ENCODE assay signal across 2 cellular contexts in the genomic region with DNA sequence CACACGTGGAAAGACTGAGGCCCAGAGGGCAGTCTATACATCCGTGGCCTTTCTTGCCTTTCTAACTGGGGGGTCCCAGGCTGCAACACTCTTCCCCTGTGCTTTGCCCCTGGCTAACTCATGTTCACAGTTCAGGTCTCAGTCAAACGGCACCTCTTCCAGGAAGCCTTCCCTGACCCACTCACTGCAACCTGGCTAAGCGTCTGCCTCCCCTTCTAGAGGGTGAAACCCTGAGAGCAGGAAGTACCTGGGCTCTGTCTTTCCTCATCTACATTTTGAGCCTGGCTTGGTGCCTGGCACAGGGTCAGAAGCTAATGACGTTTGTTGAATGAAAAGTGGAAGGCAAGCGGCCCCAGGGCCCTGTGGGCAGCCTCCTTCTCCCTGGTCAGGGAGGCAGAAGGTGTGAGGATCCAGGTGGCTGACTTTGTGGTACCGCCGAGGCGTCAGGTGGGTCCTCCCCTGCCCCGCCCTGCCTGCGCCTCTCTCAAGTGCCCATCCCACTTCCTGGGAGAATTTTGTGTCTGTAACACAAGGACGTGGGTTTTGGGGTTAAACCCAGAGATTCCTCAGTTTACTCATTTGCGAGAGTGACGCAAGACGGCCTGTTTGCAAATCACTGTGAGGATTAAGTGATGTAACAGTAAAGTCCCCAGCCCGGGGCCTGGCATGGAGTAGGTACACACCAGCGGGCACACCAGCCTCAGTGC.
TF ChIP-seq lines count a peak whose summit lies in the region.

No MANE protein-coding gene starts in this region.

TF ChIP-seq in IMR-90, 13 proteins besides CTCF, POLR2A, EP300 and RAD21:
- TF ChIP-seq RFX5 (IDR thresholded peaks at IDR 0.05; ENCODE audit: low read depth, low read length) (no peak), MAZ (IDR thresholded peaks at IDR 0.05; ENCODE audit: borderline replicate concordance, low read depth, low read length) (no peak), CEBPB (IDR thresholded peaks at IDR 0.05; ENCODE audit: low read depth, low read length) (peak; percentile 42), NFE2L2 (IDR thresholded peaks at IDR 0.05; ENCODE audit: low read depth, low read length) (no peak), SMC3 (IDR thresholded peaks at IDR 0.05; ENCODE audit: low read depth, low read length) (no peak), RCOR1 (IDR thresholded peaks at IDR 0.05; ENCODE audit: insufficient replicate concordance, low read length) (no peak)
- TF ChIP-seq, protein P1, sequence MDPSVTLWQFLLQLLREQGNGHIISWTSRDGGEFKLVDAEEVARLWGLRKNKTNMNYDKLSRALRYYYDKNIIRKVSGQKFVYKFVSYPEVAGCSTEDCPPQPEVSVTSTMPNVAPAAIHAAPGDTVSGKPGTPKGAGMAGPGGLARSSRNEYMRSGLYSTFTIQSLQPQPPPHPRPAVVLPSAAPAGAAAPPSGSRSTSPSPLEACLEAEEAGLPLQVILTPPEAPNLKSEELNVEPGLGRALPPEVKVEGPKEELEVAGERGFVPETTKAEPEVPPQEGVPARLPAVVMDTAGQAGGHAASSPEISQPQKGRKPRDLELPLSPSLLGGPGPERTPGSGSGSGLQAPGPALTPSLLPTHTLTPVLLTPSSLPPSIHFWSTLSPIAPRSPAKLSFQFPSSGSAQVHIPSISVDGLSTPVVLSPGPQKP (IDR thresholded peaks at IDR 0.05; ENCODE audit: borderline replicate concordance, low read depth, low read length): no peak

TF ChIP-seq in GM12878, 131 proteins besides CTCF, POLR2A, EP300 and RAD21:
- TF ChIP-seq ZNF24 (IDR thresholded peaks at IDR 0.05): no peak
- TF ChIP-seq EED (IDR thresholded peaks at IDR 0.05; ENCODE audit: low read depth): no peak
